ENCODE assay signal across 18 cellular contexts in the genomic region with DNA sequence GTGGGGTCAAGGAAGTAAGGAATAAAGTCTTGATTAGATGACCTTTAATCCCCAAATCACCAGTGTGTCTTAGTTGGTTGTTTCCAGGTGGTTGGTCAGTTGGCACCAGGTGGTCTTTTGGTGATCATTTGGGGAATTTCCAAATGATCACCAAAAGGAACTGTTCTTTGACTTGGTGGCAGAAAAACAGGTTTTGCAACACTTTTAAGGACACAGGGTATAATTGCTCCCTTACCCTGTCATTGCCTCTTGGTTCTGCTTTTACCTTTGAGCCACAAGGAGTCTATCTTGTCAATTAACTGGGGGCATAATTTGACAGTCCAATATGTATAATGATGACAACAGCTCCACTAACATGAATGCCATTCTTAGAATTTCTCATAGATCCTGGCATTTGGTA.
A peak's percentile ranks its signal among the peaks of the same experiment; 100 is the strongest.
DNase-seq lines count a peak whose midpoint lies in the region; ATAC-seq and TF ChIP-seq lines count a peak whose summit lies in the region.
"Had no signal": no experiment of that assay in that cellular context is flagged by ENCODE, and none has a peak within 500 bp of the region (broad histone marks: within the 10 kb centered on the region; RNA-seq: fewer than 3 reads in every experiment).

No MANE protein-coding gene starts in this region.

- no peaks in the 10 kb centered on the region for H3K36me3 Mint-ChIP-seq in naive B cell

- peak; percentile 55 for DNase-seq in DMS53 (lab: John Stamatoyannopoulos, UW)
- DNase-seq in SKM-1 treated with dmso at 0.1 percent for 144 hours (lab: John Stamatoyannopoulos, UW; ENCODE audit: unreplicated experiment): peak; percentile 54
- no peak for DNase-seq in naive B cell
- no peak for DNase-seq in NCI-H510A (lab: John Stamatoyannopoulos, UW)
- no peak for DNase-seq in globus pallidus (ENCODE audit: low spot score)
- DNase-seq in medulla oblongata (ENCODE audit: extremely low spot score): no peak
- DNase-seq: dorsolateral prefrontal cortex; heart right ventricle; NCI-H1436 treated with DMSO at 0.1 percent for 48 hours; NCI-H510A treated with DMSO at 0.1 percent for 48 hours; nucleus accumbens; Peyer's patch; stimulated activated CD4-positive, alpha-beta T cell treated with anti-CD3 and anti-CD28 coated beads, Interleukin-2, amount 100 ng/mL, for 24 hours; substantia nigra had no signal

- H3K27ac Mint-ChIP-seq in naive B cell: peak overlapping the region in 5 of 6 donors; percentile 3 to 75 (median 49)
- H3K27ac Mint-ChIP-seq: activated T-helper 1 cell treated with anti-CD3 and anti-CD28 coated beads, Interleukin-12 subunit alpha, Interleukin-12 subunit beta, Interleukin-2, Interleukin-4 antibody, amounts not matched to agents 30 ng/mL and 10 ng/mL and 1 ng/mL, durations not matched to agents 14 hours and 24 hours and 36 hours had no signal

- H3K27me3 Mint-ChIP-seq in naive B cell: no peaks in the 10 kb centered on the region

- ATAC-seq in naive B cell (ENCODE audit: low read depth in 2 of 2) (peak; percentile 60 to 66), GM21360 (IDR thresholded peaks at IDR 0.05; ENCODE audit: unreplicated experiment) (no peak)
- ATAC-seq: heart right ventricle, sciatic nerve had no signal

- no peak for TF ChIP-seq RAD21 in Ishikawa (IDR thresholded peaks at IDR 0.05; ENCODE audit: low read depth)

- no peaks in the 10 kb centered on the region for H3K9me3 Mint-ChIP-seq in naive B cell
- H3K9me3 Mint-ChIP-seq: activated T-helper 1 cell treated with anti-CD3 and anti-CD28 coated beads, Interleukin-12 subunit alpha, Interleukin-12 subunit beta, Interleukin-2, Interleukin-4 antibody, amounts not matched to agents 30 ng/mL and 10 ng/mL and 1 ng/mL, durations not matched to agents 14 hours and 24 hours and 36 hours had no signal

- H3K4me3 Mint-ChIP-seq in naive B cell: peak overlapping the region in 1 of 8 donors; percentile 9
- H3K4me3 Mint-ChIP-seq: activated T-helper 1 cell treated with anti-CD3 and anti-CD28 coated beads, Interleukin-12 subunit alpha, Interleukin-12 subunit beta, Interleukin-2, Interleukin-4 antibody, amounts not matched to agents 30 ng/mL and 10 ng/mL and 1 ng/mL, durations not matched to agents 14 hours and 24 hours and 36 hours had no signal

- H3K4me1 Mint-ChIP-seq in naive B cell: peaks cover 32 to 56% (median 50%) of the 10 kb centered on the region in 3 donors

- peak; percentile 13; the same call in 1 of the 2 replicates for TF ChIP-seq EP300 in Ishikawa (IDR thresholded peaks at IDR 0.05; ENCODE audit: borderline replicate concordance)

TF ChIP-seq in Ishikawa, 13 proteins besides CTCF, POLR2A, EP300 and RAD21:
- TF ChIP-seq CEBPB (IDR thresholded peaks at IDR 0.05): peak; percentile 64; the same call in 1 of the 2 replicates
- TF ChIP-seq TAF1 (IDR thresholded peaks at IDR 0.05; ENCODE audit: low read depth): no peak
- no peak for TF ChIP-seq TEAD4 (IDR thresholded peaks at IDR 0.05)
- 0 out of 2 replicates have a peak, but pooled peaks have one; percentile 16 for TF ChIP-seq TCF12 (IDR thresholded peaks at IDR 0.05; ENCODE audit: low read depth)

Comparison
In these comparisons a context has a peak if more than half of its experiments do, and no peak if none do; other contexts are left out.
1. DNase-seq: peak in DMS53 (single experiment) and SKM-1 treated with dmso at 0.1 percent for 144 hours (single experiment); none in naive B cell (single experiment), NCI-H510A (single experiment), globus pallidus (single experiment) and medulla oblongata (single experiment).